8 cellular contexts compared by ENCODE assay signal in the genomic region with DNA sequence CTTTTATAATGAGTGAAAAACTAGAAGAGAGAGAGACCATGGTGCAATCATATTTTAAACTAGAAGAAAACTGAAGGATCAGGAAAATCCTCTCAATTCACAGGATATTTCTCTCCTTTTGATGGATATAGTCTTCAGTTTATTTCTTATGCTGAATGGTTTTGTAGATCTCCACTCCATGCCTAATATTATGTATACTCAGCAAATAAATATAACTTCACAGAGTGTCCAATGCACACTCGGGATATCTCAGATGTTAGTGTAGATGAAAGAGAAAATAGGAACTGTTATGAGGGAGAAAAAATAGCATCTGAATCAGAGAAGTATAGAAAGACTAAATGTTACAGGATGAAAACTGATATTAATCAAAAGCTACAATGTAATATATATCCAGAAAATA.
"Had no signal": no experiment of that assay in that cellular context is flagged by ENCODE, and none has a peak within 500 bp of the region (broad histone marks: within the 10 kb centered on the region; RNA-seq: fewer than 3 reads in every experiment).

No MANE protein-coding gene starts in this region.

- H3K9me3 ChIP-seq: HAP-1 had no signal

- H3K27ac ChIP-seq: GM23248, HL-60 had no signal

- H3K4me1 ChIP-seq: HAP-1 had no signal

- H3K9ac ChIP-seq: GM23248 had no signal

- ATAC-seq: HCT116 had no signal

- H2AFZ ChIP-seq: GM23248 had no signal

- DNase-seq: GM23248, GOT3, H7, HFFc6, KG1 had no signal

- H3K36me3 ChIP-seq: HAP-1 had no signal

- H3K4me3 ChIP-seq: GM23248, HAP-1 had no signal
